ENCODE assay signal across 16 cellular contexts in the genomic region with DNA sequence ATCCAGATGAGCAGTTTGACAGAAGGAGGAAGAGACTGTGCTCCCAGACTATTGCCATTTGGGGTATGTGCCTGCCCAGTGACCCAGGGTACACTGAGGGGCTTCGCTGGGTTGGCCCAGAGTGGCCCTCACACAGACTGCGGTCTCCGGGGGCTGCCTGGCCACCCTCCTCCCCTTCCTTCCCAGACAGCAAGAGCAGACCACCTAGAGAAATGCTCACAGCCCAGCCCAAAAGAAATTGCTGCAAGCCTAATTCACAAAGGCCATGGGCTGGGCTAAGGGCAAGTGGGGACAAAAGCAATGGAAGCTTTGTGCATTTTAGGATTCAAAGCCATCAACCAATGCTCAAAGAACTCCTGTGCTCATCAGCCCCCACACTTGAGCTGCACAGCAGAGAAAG.
"Had no signal": no experiment of that assay in that cellular context is flagged by ENCODE, and none has a peak within 500 bp of the region (broad histone marks: within the 10 kb centered on the region; RNA-seq: fewer than 3 reads in every experiment).

No MANE protein-coding gene starts in this region.

- H3K36me3 ChIP-seq: esophagus squamous epithelium, left lung, ovary, tibial artery had no signal

- H3K27ac ChIP-seq: esophagus squamous epithelium, hepatocyte, left lung, ovary, tibial artery had no signal

- H3K9me3 ChIP-seq: esophagus squamous epithelium, left lung, ovary, tibial artery had no signal

- DNase-seq: activated CD4-positive, alpha-beta T cell treated with anti-CD3 and anti-CD28 coated beads for 4 hours; activated CD8-positive, alpha-beta memory T cell treated with anti-CD3 and anti-CD28 coated beads, Interleukin-2, amount 50 U/mL, for 48 hours; activated naive CD8-positive, alpha-beta T cell treated with anti-CD3 and anti-CD28 coated beads for 36 hours; activated T-cell treated with anti-CD3 and anti-CD28 coated beads, Interleukin-2, amount 50 U/mL, for 72 hours; amygdala; cortex of kidney; effector CD4-positive, alpha-beta T cell; esophagus squamous epithelium; kidney; left lung; ovary; stimulated activated CD4-positive, alpha-beta T cell treated with anti-CD3 and anti-CD28 coated beads, Interleukin-2, amount 100 ng/mL, for 48 hours; T-helper 1 cell had no signal

- H3K4me3 ChIP-seq: esophagus squamous epithelium, hepatocyte, left lung, ovary, tibial artery had no signal

- H3K27me3 ChIP-seq: esophagus squamous epithelium, hepatocyte, left lung, ovary had no signal

- ATAC-seq: activated T-cell treated with anti-CD3 and anti-CD28 coated beads, Interleukin-2, amount 50 U/mL, for 72 hours; left lung; stimulated activated memory B cell treated with anti-CD40 and anti-IgM and Interleukin-4, amounts not matched to agents 10 μg/mL and 1 μg/mL and 100 μg/mL, for 72 hours had no signal
